Comparison of ENCODE assay signal across 8 cellular contexts in genomic region chr19:47243776-47244547, GRCh38.
A peak's percentile ranks its signal among the peaks of the same experiment; 100 is the strongest.
DNase-seq lines count a peak whose midpoint lies in the region; ATAC-seq and TF ChIP-seq lines count a peak whose summit lies in the region.

No MANE protein-coding gene starts in this region.

- H3K4me1 ChIP-seq in neutrophil (ENCODE audit: control insufficient read depth in 1 of 2, insufficient read depth in 1 of 2, low read depth in 1 of 2, low read length in 1 of 2) (peaks cover 37 to 47% of the 10 kb centered on the region in 2 experiments), subcutaneous abdominal adipose tissue (ENCODE audit: control insufficient read depth in 5 of 5, insufficient read depth in 5 of 5, low read length in 5 of 5) (peaks cover 3 to 35% (median 18%) of the 10 kb centered on the region in 5 donors)

- peak; percentile 61 for ATAC-seq in GM21576 (IDR thresholded peaks at IDR 0.05; ENCODE audit: unreplicated experiment)

- H3K36me3 ChIP-seq in neutrophil (no peaks in the 10 kb centered on the region), subcutaneous abdominal adipose tissue (ENCODE audit: control insufficient read depth in 5 of 5, insufficient read depth in 5 of 5, low read length in 5 of 5) (no peaks in the 10 kb centered on the region)

- TF ChIP-seq CTCF in LNCAP (IDR thresholded peaks at IDR 0.05) (peak; percentile 80), neutrophil (IDR thresholded peaks at IDR 0.05) (peak; percentile 100)

- H3K9me3 ChIP-seq in neutrophil (no peaks in the 10 kb centered on the region), subcutaneous abdominal adipose tissue (ENCODE audit: control insufficient read depth in 5 of 5, low read length in 5 of 5) (no peaks in the 10 kb centered on the region)

- H3K4me3 ChIP-seq in neutrophil (ENCODE audit: low read depth in 1 of 2, low read length in 1 of 2) = peak overlapping the region; percentile 51 to 60
- peak overlapping the region; percentile 42 to 52 (median 51) for H3K4me3 ChIP-seq in subcutaneous abdominal adipose tissue (ENCODE audit: low read depth in 1 of 5, low read length in 5 of 5)

- H3K9ac ChIP-seq in subcutaneous abdominal adipose tissue (ENCODE audit: low read length in 5 of 5) = peak overlapping the region in 3 of 5 donors; percentile 39 to 71 (median 51)

- DNase-seq in DMS79 (lab: John Stamatoyannopoulos, UW) (peak; percentile 76), SHP77 treated with DMSO at 0.1 percent for 48 hours (lab: John Stamatoyannopoulos, UW) (peak; percentile 79), activated gamma-delta T cell (lab: John Stamatoyannopoulos, UW) (peak; percentile 84), foreskin melanocyte (peak; percentile 91)

- peak overlapping the region; percentile 77 for H3K27ac ChIP-seq in neutrophil
- H3K27ac ChIP-seq in subcutaneous abdominal adipose tissue (ENCODE audit: low read depth, low read length) = no peak overlapping the region

- H3K27me3 ChIP-seq in neutrophil = peaks cover 61% of the 10 kb centered on the region
- H3K27me3 ChIP-seq in subcutaneous abdominal adipose tissue (ENCODE audit: control insufficient read depth in 5 of 5, insufficient read depth in 4 of 5, low read length in 5 of 5) = peaks cover 11 to 24% (median 19%) of the 10 kb centered on the region in 5 donors
